Comparison of ENCODE assay signal across 18 cellular contexts in genomic region chr17:55706808-55707773, GRCh38. TPM values are rescaled to one million over a fixed set of nuclear protein-coding genes. Genes with fewer than 3 reads are reported as not detected.
DNase-seq lines count a peak whose midpoint lies in the region; ATAC-seq and TF ChIP-seq lines count a peak whose summit lies in the region.
"Had no signal": no experiment of that assay in that cellular context is flagged by ENCODE, and none has a peak within 500 bp of the region (broad histone marks: within the 10 kb centered on the region; RNA-seq: fewer than 3 reads in every experiment).

No MANE protein-coding gene starts in this region.

- H3K4me1 ChIP-seq in Panc1 (ENCODE audit: control insufficient read depth, insufficient read depth, low read length) = peaks cover 29% of the 10 kb centered on the region
- peaks cover 12% of the 10 kb centered on the region for H3K4me1 ChIP-seq in iPS-15b (ENCODE audit: control insufficient read depth, insufficient read depth, low read length)
- H3K4me1 ChIP-seq in subcutaneous abdominal adipose tissue (ENCODE audit: control insufficient read depth in 5 of 5, insufficient read depth in 5 of 5, low read length in 5 of 5) = peaks cover 0 to 26% (median 20%) of the 10 kb centered on the region in 5 donors

- POLR2A ChIA-PET in Panc1 (lab: Charles Lee) = interaction anchor here (0.5 kb wide), 1 partner anchor 305 kb away, joined by 3 read pairs; no protein-coding TSS in a partner anchor

- H3K27ac ChIP-seq in Panc1 (ENCODE audit: low read length) (peak overlapping the region; percentile 75), subcutaneous abdominal adipose tissue (ENCODE audit: low read depth, low read length) (peak overlapping the region; percentile 24)
- H3K27ac ChIP-seq: adrenal gland, SJCRH30, thyroid gland had no signal

- no TSS peak for BruUV-seq in Panc1 (replicated peaks; lab: Mats Ljungman, UMichigan)

- H3K9ac ChIP-seq in iPS-15b (ENCODE audit: low read depth, low read length) (no peak overlapping the region), subcutaneous abdominal adipose tissue (ENCODE audit: low read length in 5 of 5) (no peak overlapping the region)

- peak; percentile 54 for DNase-seq in NCI-H510A treated with DMSO at 0.1 percent for 48 hours (lab: John Stamatoyannopoulos, UW)
- DNase-seq in NCI-H510A (lab: John Stamatoyannopoulos, UW) = no peak
- DNase-seq in Panc1 (ENCODE audit: low read depth, low spot score) = no peak
- no peak for DNase-seq in NCI-H128 (lab: John Stamatoyannopoulos, UW; ENCODE audit: unreplicated experiment)
- DNase-seq: adrenal gland; C1 segment of cervical spinal cord; effector CD8-positive, alpha-beta T cell; HCEC 1CT; naive thymus-derived CD4-positive, alpha-beta T cell; NCI-H1694; SJCRH30; thyroid gland had no signal

- in situ Hi-C loops in Panc1 (cut with HindIII; ENCODE audit: low pct_unique_long_range_greater_than_20kb, low sequenced_read_pairs) = no loop called here

- H3K4me3 ChIP-seq in Panc1 (ENCODE audit: low read depth in 2 of 2, low read length in 2 of 2) = peak overlapping the region; percentile 24 to 38
- H3K4me3 ChIP-seq in iPS-15b (ENCODE audit: low read depth, low read length) = peak overlapping the region; percentile 1
- no peak overlapping the region for H3K4me3 ChIP-seq in subcutaneous abdominal adipose tissue (ENCODE audit: low read depth in 1 of 5, low read length in 5 of 5)
- H3K4me3 ChIP-seq: adrenal gland, lung, SJCRH30, thyroid gland had no signal

- CTCF ChIA-PET in Panc1 (lab: Charles Lee) = no interaction called here

- intact Hi-C loops in Panc1 (cut with micrococcal nuclease; ENCODE audit: unreplicated experiment) = no loop called here

- H3K27me3 ChIP-seq in Panc1 (ENCODE audit: control insufficient read depth, insufficient read depth, low read length) = no peaks in the 10 kb centered on the region
- H3K27me3 ChIP-seq in iPS-15b (ENCODE audit: control insufficient read depth, insufficient read depth, low read length) = no peaks in the 10 kb centered on the region
- no peaks in the 10 kb centered on the region for H3K27me3 ChIP-seq in subcutaneous abdominal adipose tissue (ENCODE audit: control insufficient read depth in 5 of 5, insufficient read depth in 4 of 5, low read length in 5 of 5)
- H3K27me3 ChIP-seq: adrenal gland, SJCRH30, thyroid gland had no signal

- H3K9me3 ChIP-seq in Panc1 (ENCODE audit: control insufficient read depth, insufficient read depth, low read depth, low read length) = no peaks in the 10 kb centered on the region
- no peaks in the 10 kb centered on the region for H3K9me3 ChIP-seq in iPS-15b (ENCODE audit: control insufficient read depth, insufficient read depth, low read length)
- H3K9me3 ChIP-seq in subcutaneous abdominal adipose tissue (ENCODE audit: control insufficient read depth in 5 of 5, low read length in 5 of 5) = peaks cover 0 to 1% (median 0%) of the 10 kb centered on the region in 5 donors
- H3K9me3 ChIP-seq: adrenal gland, SJCRH30, thyroid gland had no signal

- H3K36me3 ChIP-seq in Panc1 (ENCODE audit: control insufficient read depth, insufficient read depth, low read length) (no peaks in the 10 kb centered on the region), iPS-15b (ENCODE audit: control insufficient read depth, insufficient read depth, low read length) (no peaks in the 10 kb centered on the region), subcutaneous abdominal adipose tissue (ENCODE audit: control insufficient read depth in 5 of 5, insufficient read depth in 5 of 5, low read length in 5 of 5) (no peaks in the 10 kb centered on the region)
- H3K36me3 ChIP-seq: adrenal gland, SJCRH30, thyroid gland had no signal

- ATAC-seq in Panc1 (peak; percentile 71), HG03280 (IDR thresholded peaks at IDR 0.05; ENCODE audit: unreplicated experiment) (no peak), GM18870 (IDR thresholded peaks at IDR 0.05; ENCODE audit: unreplicated experiment) (no peak)
- ATAC-seq: naive thymus-derived CD4-positive, alpha-beta T cell had no signal

- TF ChIP-seq CTCF in Panc1 (IDR thresholded peaks at IDR 0.05) = no peak

RNA-seq across cellular contexts. Expression of gene TMEM100, which starts 15.6 kb away (rescaled TPM):
- total RNA-seq in Panc1 (2021; ENCODE audit: unreplicated experiment) = 0.10 TPM
- polyA plus RNA-seq in Panc1 (2012; ENCODE audit: insufficient read length) = 0.17 TPM
- total RNA-seq: A172; naive thymus-derived CD4-positive, alpha-beta T cell had no signal
- polyA plus RNA-seq: naive thymus-derived CD4-positive, alpha-beta T cell had no signal

RNA-seq across cellular contexts. Expression of gene PCTP, which starts 43.8 kb away (rescaled TPM):
- 23.7 TPM for total RNA-seq in Panc1 (2021; ENCODE audit: unreplicated experiment)
- polyA plus RNA-seq in Panc1 (2012; ENCODE audit: insufficient read length) = 19.8 TPM

Comparison
In these comparisons a context has a peak if more than half of its experiments do, and no peak if none do; other contexts are left out.
1. H3K4me3 ChIP-seq: peak in Panc1 (2 of 2) and iPS-15b (single experiment); none in subcutaneous abdominal adipose tissue (0 of 5).